Comparison of ENCODE assay signal across 8 cellular contexts in genomic region chr12:14629832-14630688, GRCh38.
A peak's percentile ranks its signal among the peaks of the same experiment; 100 is the strongest.
DNase-seq lines count a peak whose midpoint lies in the region; ATAC-seq and TF ChIP-seq lines count a peak whose summit lies in the region.

No MANE protein-coding gene starts in this region.

- peak; percentile 96 for ATAC-seq in GM19023 (IDR thresholded peaks at IDR 0.05; ENCODE audit: unreplicated experiment)
- peak; percentile 95 for ATAC-seq in HG03159 (IDR thresholded peaks at IDR 0.05; ENCODE audit: unreplicated experiment)

- H3K4me3 ChIP-seq in AG10803 (ENCODE audit: low read length): no peak overlapping the region

- peak; percentile 72 for DNase-seq in AG10803 (ENCODE audit: low read depth)
- peak; percentile 37 for DNase-seq in NCI-H226
- DNase-seq in activated CD4-positive, CD25-positive, alpha-beta regulatory T cell treated with anti-CD3 and anti-CD28 coated beads, Interleukin-2, amount 50 U/mL, for 16 hours (ENCODE audit: low read depth, low spot score): peak; percentile 33
- peak; percentile 81 for DNase-seq in cerebellar cortex (ENCODE audit: low spot score)
- peak; percentile 88 for DNase-seq in left kidney (ENCODE audit: low read depth, low spot score)
- DNase-seq in stimulated activated CD4-positive, alpha-beta T cell treated with anti-CD3 and anti-CD28 coated beads, Interleukin-4, amount 100 ng/mL, for 4 hours: peak; percentile 45 to 47

- TF ChIP-seq CTCF in AG10803 (conservative IDR thresholded peaks at IDR 0.05; ENCODE audit: low read length): peak; percentile 100

Comparison
In these comparisons a context has a peak if more than half of its experiments do, and no peak if none do; other contexts are left out.
1. DNase-seq: peak in every context shown above with its lines; median percentile 88 in left kidney; 81 in cerebellar cortex; 72 in AG10803; 46 in stimulated activated CD4-positive, alpha-beta T cell treated with anti-CD3 and anti-CD28 coated beads, Interleukin-4, amount 100 ng/mL, for 4 hours; 37 in NCI-H226; 33 in activated CD4-positive, CD25-positive, alpha-beta regulatory T cell treated with anti-CD3 and anti-CD28 coated beads, Interleukin-2, amount 50 U/mL, for 16 hours.